Comparison of ENCODE assay signal across 1 cellular context in the genomic region with DNA sequence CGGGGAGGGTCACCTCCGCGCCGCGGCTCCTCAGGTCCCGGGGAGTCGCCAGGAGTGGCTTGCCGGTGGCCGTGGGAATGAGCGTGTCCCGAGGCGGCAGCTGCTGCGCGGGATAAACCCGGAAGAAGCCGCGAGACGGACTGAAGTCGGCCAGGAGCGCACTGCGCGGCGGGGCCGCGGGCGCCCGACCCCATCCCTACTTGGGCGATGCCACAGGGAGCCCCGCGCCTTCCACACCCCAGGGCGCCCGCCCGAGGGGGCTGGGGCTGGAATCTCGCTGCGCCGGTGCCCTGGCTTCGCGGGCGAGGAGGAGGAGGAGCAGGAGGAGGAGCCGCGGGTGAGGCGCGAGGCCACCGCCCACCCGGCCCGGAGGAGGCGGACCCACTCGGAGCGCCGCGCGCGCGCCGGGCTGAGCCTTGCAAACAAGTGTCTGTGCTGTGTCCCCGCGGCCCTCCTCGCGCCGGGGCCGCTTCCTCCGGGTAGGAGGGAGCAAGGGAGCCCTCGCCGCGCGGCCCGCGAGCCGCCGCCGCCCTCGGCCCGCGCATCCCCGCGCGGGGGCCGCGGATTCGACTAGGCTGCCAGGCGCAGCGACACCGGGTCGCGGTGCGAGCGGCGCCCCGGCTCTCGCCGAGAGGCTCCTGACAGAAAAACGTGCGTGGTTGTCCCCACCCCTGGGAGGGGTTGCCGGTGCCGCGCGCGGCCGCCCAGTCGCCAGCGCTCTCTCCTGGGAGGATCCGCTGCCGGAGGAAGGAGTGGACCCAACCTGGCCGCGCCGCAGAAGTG.
TF ChIP-seq lines count a peak whose summit lies in the region.

A gene (plus strand): TSS at position 412 of the 783 bp plus-strand sequence.

TF ChIP-seq in K562, 482 proteins besides CTCF, POLR2A, EP300 and RAD21 (continued from another document and continues in another):
- peak; percentile 68 for TF ChIP-seq RB1 (IDR thresholded peaks at IDR 0.05; ENCODE audit: low read depth)
- no peak for TF ChIP-seq CSDE1 (IDR thresholded peaks at IDR 0.05)
- TF ChIP-seq KDM2B (CRISPR knock-in tag; IDR thresholded peaks at IDR 0.05) = 0 out of 2 replicates have a peak, but pooled peaks have one; percentile 16
- TF ChIP-seq CEBPG (CRISPR knock-in tag; IDR thresholded peaks at IDR 0.05) = no peak
- no peak for TF ChIP-seq CEBPG (tag; conservative IDR thresholded peaks at IDR 0.05 in 1 of 2, IDR thresholded peaks at IDR 0.05 in 1 of 2)
- no peak for TF ChIP-seq SNRNP70 (optimal IDR thresholded peaks at IDR 0.05; ENCODE audit: low read depth, low read length)
- TF ChIP-seq, protein P1, sequence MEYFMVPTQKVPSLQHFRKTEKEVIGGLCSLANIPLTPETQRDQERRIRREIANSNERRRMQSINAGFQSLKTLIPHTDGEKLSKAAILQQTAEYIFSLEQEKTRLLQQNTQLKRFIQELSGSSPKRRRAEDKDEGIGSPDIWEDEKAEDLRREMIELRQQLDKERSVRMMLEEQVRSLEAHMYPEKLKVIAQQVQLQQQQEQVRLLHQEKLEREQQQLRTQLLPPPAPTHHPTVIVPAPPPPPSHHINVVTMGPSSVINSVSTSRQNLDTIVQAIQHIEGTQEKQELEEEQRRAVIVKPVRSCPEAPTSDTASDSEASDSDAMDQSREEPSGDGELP (CRISPR knock-in tag; IDR thresholded peaks at IDR 0.05; ENCODE audit: borderline replicate concordance) = peak; percentile 72
- TF ChIP-seq, protein P2, sequence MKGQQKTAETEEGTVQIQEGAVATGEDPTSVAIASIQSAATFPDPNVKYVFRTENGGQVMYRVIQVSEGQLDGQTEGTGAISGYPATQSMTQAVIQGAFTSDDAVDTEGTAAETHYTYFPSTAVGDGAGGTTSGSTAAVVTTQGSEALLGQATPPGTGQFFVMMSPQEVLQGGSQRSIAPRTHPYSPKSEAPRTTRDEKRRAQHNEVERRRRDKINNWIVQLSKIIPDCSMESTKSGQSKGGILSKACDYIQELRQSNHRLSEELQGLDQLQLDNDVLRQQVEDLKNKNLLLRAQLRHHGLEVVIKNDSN (CRISPR knock-in tag; IDR thresholded peaks at IDR 0.05) = no peak
- TF ChIP-seq, protein P3, sequence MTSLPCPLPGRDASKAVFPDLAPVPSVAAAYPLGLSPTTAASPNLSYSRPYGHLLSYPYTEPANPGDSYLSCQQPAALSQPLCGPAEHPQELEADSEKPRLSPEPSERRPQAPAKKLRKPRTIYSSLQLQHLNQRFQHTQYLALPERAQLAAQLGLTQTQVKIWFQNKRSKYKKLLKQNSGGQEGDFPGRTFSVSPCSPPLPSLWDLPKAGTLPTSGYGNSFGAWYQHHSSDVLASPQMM (CRISPR knock-in tag; IDR thresholded peaks at IDR 0.05) = no peak
- TF ChIP-seq ZNF134 (CRISPR knock-in tag; conservative IDR thresholded peaks at IDR 0.05) = no peak
- TF ChIP-seq, protein P4, sequence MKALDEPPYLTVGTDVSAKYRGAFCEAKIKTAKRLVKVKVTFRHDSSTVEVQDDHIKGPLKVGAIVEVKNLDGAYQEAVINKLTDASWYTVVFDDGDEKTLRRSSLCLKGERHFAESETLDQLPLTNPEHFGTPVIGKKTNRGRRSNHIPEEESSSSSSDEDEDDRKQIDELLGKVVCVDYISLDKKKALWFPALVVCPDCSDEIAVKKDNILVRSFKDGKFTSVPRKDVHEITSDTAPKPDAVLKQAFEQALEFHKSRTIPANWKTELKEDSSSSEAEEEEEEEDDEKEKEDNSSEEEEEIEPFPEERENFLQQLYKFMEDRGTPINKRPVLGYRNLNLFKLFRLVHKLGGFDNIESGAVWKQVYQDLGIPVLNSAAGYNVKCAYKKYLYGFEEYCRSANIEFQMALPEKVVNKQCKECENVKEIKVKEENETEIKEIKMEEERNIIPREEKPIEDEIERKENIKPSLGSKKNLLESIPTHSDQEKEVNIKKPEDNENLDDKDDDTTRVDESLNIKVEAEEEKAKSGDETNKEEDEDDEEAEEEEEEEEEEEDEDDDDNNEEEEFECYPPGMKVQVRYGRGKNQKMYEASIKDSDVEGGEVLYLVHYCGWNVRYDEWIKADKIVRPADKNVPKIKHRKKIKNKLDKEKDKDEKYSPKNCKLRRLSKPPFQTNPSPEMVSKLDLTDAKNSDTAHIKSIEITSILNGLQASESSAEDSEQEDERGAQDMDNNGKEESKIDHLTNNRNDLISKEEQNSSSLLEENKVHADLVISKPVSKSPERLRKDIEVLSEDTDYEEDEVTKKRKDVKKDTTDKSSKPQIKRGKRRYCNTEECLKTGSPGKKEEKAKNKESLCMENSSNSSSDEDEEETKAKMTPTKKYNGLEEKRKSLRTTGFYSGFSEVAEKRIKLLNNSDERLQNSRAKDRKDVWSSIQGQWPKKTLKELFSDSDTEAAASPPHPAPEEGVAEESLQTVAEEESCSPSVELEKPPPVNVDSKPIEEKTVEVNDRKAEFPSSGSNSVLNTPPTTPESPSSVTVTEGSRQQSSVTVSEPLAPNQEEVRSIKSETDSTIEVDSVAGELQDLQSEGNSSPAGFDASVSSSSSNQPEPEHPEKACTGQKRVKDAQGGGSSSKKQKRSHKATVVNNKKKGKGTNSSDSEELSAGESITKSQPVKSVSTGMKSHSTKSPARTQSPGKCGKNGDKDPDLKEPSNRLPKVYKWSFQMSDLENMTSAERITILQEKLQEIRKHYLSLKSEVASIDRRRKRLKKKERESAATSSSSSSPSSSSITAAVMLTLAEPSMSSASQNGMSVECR (CRISPR knock-in tag; IDR thresholded peaks at IDR 0.05) = 0 out of 2 replicates have a peak, but pooled peaks have one; percentile 24
- TF ChIP-seq DNMT1 (IDR thresholded peaks at IDR 0.05) = no peak
- TF ChIP-seq SREBF1 (IDR thresholded peaks at IDR 0.05; ENCODE audit: borderline replicate concordance, low read depth, low read length) = no peak
- TF ChIP-seq CCNT2 (IDR thresholded peaks at IDR 0.05; ENCODE audit: borderline replicate concordance, extremely low read depth, insufficient read length, low read depth, low read length) = peak; percentile 54
- TF ChIP-seq, protein P5, sequence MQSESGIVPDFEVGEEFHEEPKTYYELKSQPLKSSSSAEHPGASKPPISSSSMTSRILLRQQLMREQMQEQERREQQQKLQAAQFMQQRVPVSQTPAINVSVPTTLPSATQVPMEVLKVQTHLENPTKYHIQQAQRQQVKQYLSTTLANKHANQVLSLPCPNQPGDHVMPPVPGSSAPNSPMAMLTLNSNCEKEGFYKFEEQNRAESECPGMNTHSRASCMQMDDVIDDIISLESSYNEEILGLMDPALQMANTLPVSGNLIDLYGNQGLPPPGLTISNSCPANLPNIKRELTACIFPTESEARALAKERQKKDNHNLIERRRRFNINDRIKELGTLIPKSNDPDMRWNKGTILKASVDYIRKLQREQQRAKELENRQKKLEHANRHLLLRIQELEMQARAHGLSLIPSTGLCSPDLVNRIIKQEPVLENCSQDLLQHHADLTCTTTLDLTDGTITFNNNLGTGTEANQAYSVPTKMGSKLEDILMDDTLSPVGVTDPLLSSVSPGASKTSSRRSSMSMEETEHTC (IDR thresholded peaks at IDR 0.05) = no peak
- TF ChIP-seq ZFPM2 (CRISPR knock-in tag; IDR thresholded peaks at IDR 0.05) = no peak
- no peak for TF ChIP-seq ZNF212 (CRISPR knock-in tag; IDR thresholded peaks at IDR 0.05)
- TF ChIP-seq SMAD1 (IDR thresholded peaks at IDR 0.05; ENCODE audit: low read depth, low read length, partially characterized antibody) = no peak
- TF ChIP-seq, protein P6, sequence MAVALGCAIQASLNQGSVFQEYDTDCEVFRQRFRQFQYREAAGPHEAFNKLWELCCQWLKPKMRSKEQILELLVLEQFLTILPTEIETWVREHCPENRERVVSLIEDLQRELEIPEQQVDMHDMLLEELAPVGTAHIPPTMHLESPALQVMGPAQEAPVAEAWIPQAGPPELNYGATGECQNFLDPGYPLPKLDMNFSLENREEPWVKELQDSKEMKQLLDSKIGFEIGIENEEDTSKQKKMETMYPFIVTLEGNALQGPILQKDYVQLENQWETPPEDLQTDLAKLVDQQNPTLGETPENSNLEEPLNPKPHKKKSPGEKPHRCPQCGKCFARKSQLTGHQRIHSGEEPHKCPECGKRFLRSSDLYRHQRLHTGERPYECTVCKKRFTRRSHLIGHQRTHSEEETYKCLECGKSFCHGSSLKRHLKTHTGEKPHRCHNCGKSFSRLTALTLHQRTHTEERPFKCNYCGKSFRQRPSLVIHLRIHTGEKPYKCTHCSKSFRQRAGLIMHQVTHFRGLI (CRISPR knock-in tag; IDR thresholded peaks at IDR 0.05) = no peak
- TF ChIP-seq, protein P7, sequence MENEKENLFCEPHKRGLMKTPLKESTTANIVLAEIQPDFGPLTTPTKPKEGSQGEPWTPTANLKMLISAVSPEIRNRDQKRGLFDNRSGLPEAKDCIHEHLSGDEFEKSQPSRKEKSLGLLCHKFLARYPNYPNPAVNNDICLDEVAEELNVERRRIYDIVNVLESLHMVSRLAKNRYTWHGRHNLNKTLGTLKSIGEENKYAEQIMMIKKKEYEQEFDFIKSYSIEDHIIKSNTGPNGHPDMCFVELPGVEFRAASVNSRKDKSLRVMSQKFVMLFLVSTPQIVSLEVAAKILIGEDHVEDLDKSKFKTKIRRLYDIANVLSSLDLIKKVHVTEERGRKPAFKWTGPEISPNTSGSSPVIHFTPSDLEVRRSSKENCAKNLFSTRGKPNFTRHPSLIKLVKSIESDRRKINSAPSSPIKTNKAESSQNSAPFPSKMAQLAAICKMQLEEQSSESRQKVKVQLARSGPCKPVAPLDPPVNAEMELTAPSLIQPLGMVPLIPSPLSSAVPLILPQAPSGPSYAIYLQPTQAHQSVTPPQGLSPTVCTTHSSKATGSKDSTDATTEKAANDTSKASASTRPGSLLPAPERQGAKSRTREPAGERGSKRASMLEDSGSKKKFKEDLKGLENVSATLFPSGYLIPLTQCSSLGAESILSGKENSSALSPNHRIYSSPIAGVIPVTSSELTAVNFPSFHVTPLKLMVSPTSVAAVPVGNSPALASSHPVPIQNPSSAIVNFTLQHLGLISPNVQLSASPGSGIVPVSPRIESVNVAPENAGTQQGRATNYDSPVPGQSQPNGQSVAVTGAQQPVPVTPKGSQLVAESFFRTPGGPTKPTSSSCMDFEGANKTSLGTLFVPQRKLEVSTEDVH (IDR thresholded peaks at IDR 0.05; ENCODE audit: low read depth, partially characterized antibody) = peak; percentile 29
- no peak for TF ChIP-seq NR2F6 (CRISPR knock-in tag; IDR thresholded peaks at IDR 0.05)
- TF ChIP-seq SMAD3 (CRISPR knock-in tag; conservative IDR thresholded peaks at IDR 0.05) = no peak
- no peak for TF ChIP-seq ARNT (IDR thresholded peaks at IDR 0.05)
- TF ChIP-seq ZNF507 (tag; conservative IDR thresholded peaks at IDR 0.05) = no peak
- peak; percentile 48; the same call in 1 of the 2 replicates for TF ChIP-seq ZBTB17 (CRISPR knock-in tag; IDR thresholded peaks at IDR 0.05)
- peak in 2 of 3 experiments; percentile 20 to 30 for TF ChIP-seq YY1 (IDR thresholded peaks at IDR 0.05; ENCODE audit: borderline replicate concordance in 1 of 3, control insufficient read depth in 1 of 3, extremely low read depth in 1 of 3, insufficient read depth in 3 of 3, insufficient read length in 1 of 3, insufficient replicate concordance in 2 of 3, low read depth in 1 of 3, low read length in 2 of 3)
- TF ChIP-seq, protein P8, sequence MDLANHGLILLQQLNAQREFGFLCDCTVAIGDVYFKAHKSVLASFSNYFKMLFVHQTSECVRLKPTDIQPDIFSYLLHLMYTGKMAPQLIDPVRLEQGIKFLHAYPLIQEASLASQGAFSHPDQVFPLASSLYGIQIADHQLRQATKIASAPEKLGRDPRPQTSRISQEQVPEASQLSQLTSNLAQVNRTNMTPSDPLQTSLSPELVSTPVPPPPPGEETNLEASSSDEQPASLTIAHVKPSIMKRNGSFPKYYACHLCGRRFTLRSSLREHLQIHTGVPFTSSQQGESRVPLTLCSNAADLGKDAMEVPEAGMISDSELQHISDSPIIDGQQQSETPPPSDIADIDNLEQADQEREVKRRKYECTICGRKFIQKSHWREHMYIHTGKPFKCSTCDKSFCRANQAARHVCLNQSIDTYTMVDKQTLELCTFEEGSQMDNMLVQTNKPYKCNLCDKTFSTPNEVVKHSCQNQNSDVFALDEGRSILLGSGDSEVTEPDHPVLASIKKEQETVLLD (IDR thresholded peaks at IDR 0.05) = 0 out of 2 replicates have a peak, but pooled peaks have one; percentile 23
- no peak for TF ChIP-seq MED1 (CRISPR knock-in tag; IDR thresholded peaks at IDR 0.05; ENCODE audit: borderline replicate concordance)
- TF ChIP-seq, protein P9, sequence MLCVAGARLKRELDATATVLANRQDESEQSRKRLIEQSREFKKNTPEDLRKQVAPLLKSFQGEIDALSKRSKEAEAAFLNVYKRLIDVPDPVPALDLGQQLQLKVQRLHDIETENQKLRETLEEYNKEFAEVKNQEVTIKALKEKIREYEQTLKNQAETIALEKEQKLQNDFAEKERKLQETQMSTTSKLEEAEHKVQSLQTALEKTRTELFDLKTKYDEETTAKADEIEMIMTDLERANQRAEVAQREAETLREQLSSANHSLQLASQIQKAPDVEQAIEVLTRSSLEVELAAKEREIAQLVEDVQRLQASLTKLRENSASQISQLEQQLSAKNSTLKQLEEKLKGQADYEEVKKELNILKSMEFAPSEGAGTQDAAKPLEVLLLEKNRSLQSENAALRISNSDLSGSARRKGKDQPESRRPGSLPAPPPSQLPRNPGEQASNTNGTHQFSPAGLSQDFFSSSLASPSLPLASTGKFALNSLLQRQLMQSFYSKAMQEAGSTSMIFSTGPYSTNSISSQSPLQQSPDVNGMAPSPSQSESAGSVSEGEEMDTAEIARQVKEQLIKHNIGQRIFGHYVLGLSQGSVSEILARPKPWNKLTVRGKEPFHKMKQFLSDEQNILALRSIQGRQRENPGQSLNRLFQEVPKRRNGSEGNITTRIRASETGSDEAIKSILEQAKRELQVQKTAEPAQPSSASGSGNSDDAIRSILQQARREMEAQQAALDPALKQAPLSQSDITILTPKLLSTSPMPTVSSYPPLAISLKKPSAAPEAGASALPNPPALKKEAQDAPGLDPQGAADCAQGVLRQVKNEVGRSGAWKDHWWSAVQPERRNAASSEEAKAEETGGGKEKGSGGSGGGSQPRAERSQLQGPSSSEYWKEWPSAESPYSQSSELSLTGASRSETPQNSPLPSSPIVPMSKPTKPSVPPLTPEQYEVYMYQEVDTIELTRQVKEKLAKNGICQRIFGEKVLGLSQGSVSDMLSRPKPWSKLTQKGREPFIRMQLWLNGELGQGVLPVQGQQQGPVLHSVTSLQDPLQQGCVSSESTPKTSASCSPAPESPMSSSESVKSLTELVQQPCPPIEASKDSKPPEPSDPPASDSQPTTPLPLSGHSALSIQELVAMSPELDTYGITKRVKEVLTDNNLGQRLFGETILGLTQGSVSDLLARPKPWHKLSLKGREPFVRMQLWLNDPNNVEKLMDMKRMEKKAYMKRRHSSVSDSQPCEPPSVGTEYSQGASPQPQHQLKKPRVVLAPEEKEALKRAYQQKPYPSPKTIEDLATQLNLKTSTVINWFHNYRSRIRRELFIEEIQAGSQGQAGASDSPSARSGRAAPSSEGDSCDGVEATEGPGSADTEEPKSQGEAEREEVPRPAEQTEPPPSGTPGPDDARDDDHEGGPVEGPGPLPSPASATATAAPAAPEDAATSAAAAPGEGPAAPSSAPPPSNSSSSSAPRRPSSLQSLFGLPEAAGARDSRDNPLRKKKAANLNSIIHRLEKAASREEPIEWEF (CRISPR knock-in tag; IDR thresholded peaks at IDR 0.05) = no peak
- no peak for TF ChIP-seq PTRF (tag; IDR thresholded peaks at IDR 0.05)
- TF ChIP-seq, protein P10, sequence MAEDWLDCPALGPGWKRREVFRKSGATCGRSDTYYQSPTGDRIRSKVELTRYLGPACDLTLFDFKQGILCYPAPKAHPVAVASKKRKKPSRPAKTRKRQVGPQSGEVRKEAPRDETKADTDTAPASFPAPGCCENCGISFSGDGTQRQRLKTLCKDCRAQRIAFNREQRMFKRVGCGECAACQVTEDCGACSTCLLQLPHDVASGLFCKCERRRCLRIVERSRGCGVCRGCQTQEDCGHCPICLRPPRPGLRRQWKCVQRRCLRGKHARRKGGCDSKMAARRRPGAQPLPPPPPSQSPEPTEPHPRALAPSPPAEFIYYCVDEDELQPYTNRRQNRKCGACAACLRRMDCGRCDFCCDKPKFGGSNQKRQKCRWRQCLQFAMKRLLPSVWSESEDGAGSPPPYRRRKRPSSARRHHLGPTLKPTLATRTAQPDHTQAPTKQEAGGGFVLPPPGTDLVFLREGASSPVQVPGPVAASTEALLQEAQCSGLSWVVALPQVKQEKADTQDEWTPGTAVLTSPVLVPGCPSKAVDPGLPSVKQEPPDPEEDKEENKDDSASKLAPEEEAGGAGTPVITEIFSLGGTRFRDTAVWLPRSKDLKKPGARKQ (CRISPR knock-in tag; IDR thresholded peaks at IDR 0.05) = no peak
